Comparison of ENCODE assay signal across 8 cellular contexts in genomic region chr5:43191740-43192557, GRCh38. TPM values are rescaled to one million over a fixed set of nuclear protein-coding genes. Genes with fewer than 3 reads are reported as not detected.
DNase-seq lines count a peak whose midpoint lies in the region; ATAC-seq and TF ChIP-seq lines count a peak whose summit lies in the region.

Gene NIM1K (plus strand): TSS chr5:43192225. CDS start chr5:43245776, 53,551 bp downstream.

- no peaks in the 10 kb centered on the region for H3F3A ChIP-seq in GM23338 (replicated peaks; ENCODE audit: low read depth)

- H3K4me2 ChIP-seq in GM23338, result peak within 1 kb of the TSS; percentile 82

- no peaks in the 10 kb centered on the region for H3K9me3 ChIP-seq in ectodermal cell (ENCODE audit: control insufficient read depth, low read length)
- no peaks in the 10 kb centered on the region for H3K9me3 ChIP-seq in lung (ENCODE audit: control insufficient read depth in 2 of 2, insufficient read depth in 1 of 2, low read length in 1 of 2)

- peak; percentile 82 for DNase-seq in GM10248 (ENCODE audit: extremely low spot score)
- DNase-seq in GM23338 (ENCODE audit: low spot score), result peak; percentile 81
- peak; percentile 60 for DNase-seq in NB4 (ENCODE audit: low read depth)
- peak; percentile 15 to 29 for DNase-seq in activated CD4-positive, alpha-beta T cell treated with anti-CD3 and anti-CD28 coated beads, Interleukin-2, amount 50 U/mL, for 24 hours (ENCODE audit: low read depth in 1 of 2, low spot score in 1 of 2)
- DNase-seq in lung (ENCODE audit: low spot score), result peak; percentile 62
- peak; percentile 28 to 34 for DNase-seq in stimulated activated CD4-positive, alpha-beta T cell treated with anti-CD3 and anti-CD28 coated beads, Interleukin-4, amount 100 ng/mL, for 48 hours (ENCODE audit: low read depth in 2 of 2)
- DNase-seq in NCI-H2029 (lab: John Stamatoyannopoulos, UW), result no peak

- peaks cover 39% of the 10 kb centered on the region for H3K27me3 Mint-ChIP-seq in GM23338 (ENCODE audit: insufficient read depth, low read depth, poor library complexity)

- H3K4me3 ChIP-seq in GM23338 (peak within 1 kb of the TSS; percentile 60), NB4 (ENCODE audit: low read depth, low read length) (no peak within 1 kb of the TSS), ectodermal cell (ENCODE audit: insufficient read depth, low read depth, low read length) (peak within 1 kb of the TSS; percentile 33), lung (peak within 1 kb of the TSS; percentile 28)

- 0 to 1% methylated on average over 64 of the region's 64 CpGs for WGBS in ectodermal cell, 2 experiments
- WGBS in lung, 2 donors, result 0 to 1% methylated on average over 58 to 64 of the region's 64 CpGs

- H2AFZ ChIP-seq in GM23338, result peak within 1 kb of the TSS; percentile 83

- H3K27me3 ChIP-seq in GM23338 (ENCODE audit: insufficient read depth), result peaks cover 54% of the 10 kb centered on the region
- peaks cover 39% of the 10 kb centered on the region for H3K27me3 ChIP-seq in ectodermal cell (ENCODE audit: control insufficient read depth, insufficient read depth, low read length, poor library complexity, severe bottlenecking)
- no peaks in the 10 kb centered on the region for H3K27me3 ChIP-seq in lung (ENCODE audit: control insufficient read depth, insufficient read depth)

- H3K36me3 Mint-ChIP-seq in GM23338 (ENCODE audit: low read depth), result no peaks in the 10 kb centered on the region

- H3K36me3 ChIP-seq in GM23338 (ENCODE audit: insufficient read depth), result no peaks in the 10 kb centered on the region
- no peaks in the 10 kb centered on the region for H3K36me3 ChIP-seq in ectodermal cell (ENCODE audit: control insufficient read depth, insufficient read depth, low read length)
- H3K36me3 ChIP-seq in lung (ENCODE audit: control insufficient read depth in 2 of 2, insufficient read depth in 2 of 2, low read length in 2 of 2), result no peaks in the 10 kb centered on the region

- no peak for TF ChIP-seq POLR2A in NB4 (IDR thresholded peaks at IDR 0.05; ENCODE audit: extremely low read depth, insufficient read length)

- no peaks in the 10 kb centered on the region for H3K9me2 ChIP-seq in GM23338 (ENCODE audit: insufficient read depth)

- CTCF ChIA-PET in GM10248 (lab: Yijun Ruan, JAX), result interaction anchor here (0.9 to 1.6 kb wide), 2 partner anchors 12 to 19 kb away, joined by 3 to 5 read pairs; no protein-coding TSS in a partner anchor

- no peak within 1 kb of the TSS for H3K27ac ChIP-seq in GM23338 (ENCODE audit: low read depth)
- no peak within 1 kb of the TSS for H3K27ac ChIP-seq in ectodermal cell (ENCODE audit: insufficient read depth, low read depth, low read length, poor library complexity, severe bottlenecking)
- no peak within 1 kb of the TSS for H3K27ac ChIP-seq in lung (ENCODE audit: low read depth in 1 of 2, low read length in 1 of 2)

- ATAC-seq in GM23338, result peak; percentile 88
- ATAC-seq in lung (ENCODE audit: insufficient read depth, low FRiP score), result peak; percentile 63

- TF ChIP-seq CTCF in GM10248 (IDR thresholded peaks at IDR 0.05; ENCODE audit: control extremely low read depth, extremely low read depth, low read depth, missing control alignments), result no peak
- TF ChIP-seq CTCF in GM23338 (conservative IDR thresholded peaks at IDR 0.05; ENCODE audit: low read depth in 2 of 2), result no peak
- TF ChIP-seq CTCF in NB4 (IDR thresholded peaks at IDR 0.05; ENCODE audit: low read depth, low read length), result no peak
- TF ChIP-seq CTCF in lung (IDR thresholded peaks at IDR 0.05; ENCODE audit: control extremely low read depth, extremely low read depth), result no peak

- POLR2A ChIA-PET in GM10248 (lab: Yijun Ruan, JAX), result interaction anchor here (1.1 kb wide), 1 partner anchor 121 kb away, joined by 4 read pairs; the partner anchor contains the start of gene HMGCS1

- no peaks in the 10 kb centered on the region for H4K20me1 ChIP-seq in GM23338 (replicated peaks; ENCODE audit: insufficient read depth)

- peaks cover 14% of the 10 kb centered on the region for H3K4me1 ChIP-seq in GM23338 (ENCODE audit: insufficient read depth)
- peaks cover 21% of the 10 kb centered on the region for H3K4me1 ChIP-seq in ectodermal cell (ENCODE audit: control insufficient read depth, insufficient read depth, low read length)
- H3K4me1 ChIP-seq in lung (ENCODE audit: control insufficient read depth in 2 of 2, insufficient read depth in 2 of 2, low read length in 2 of 2), result peaks cover 0 to 11% of the 10 kb centered on the region in 2 donors

- H3K4me3 Mint-ChIP-seq in GM23338, result peak within 1 kb of the TSS; percentile 75

- no peaks in the 10 kb centered on the region for H3K9me3 Mint-ChIP-seq in GM23338

- no peak within 1 kb of the TSS for H3K27ac Mint-ChIP-seq in GM23338

- H3K4me1 Mint-ChIP-seq in GM23338, result peaks cover 9% of the 10 kb centered on the region; the same call in 2 of the 3 replicates

- H3K79me2 ChIP-seq in GM23338 (replicated peaks; ENCODE audit: insufficient read depth), result no peaks in the 10 kb centered on the region

TF ChIP-seq in GM23338, 12 proteins besides CTCF, POLR2A, EP300 and RAD21 (continues in another document):
- no peak for TF ChIP-seq EZH2phosphoT487 (IDR thresholded peaks at IDR 0.05; ENCODE audit: unreplicated experiment)
- no peak for TF ChIP-seq ETS1 (IDR thresholded peaks at IDR 0.05)
- TF ChIP-seq CREB1 (CRISPR knock-in tag; IDR thresholded peaks at IDR 0.05; ENCODE audit: low read depth), result no peak
- TF ChIP-seq ZNF331 (CRISPR knock-in tag; IDR thresholded peaks at IDR 0.05; ENCODE audit: low read depth), result no peak
- no peak for TF ChIP-seq STAT1 (IDR thresholded peaks at IDR 0.05; ENCODE audit: unreplicated experiment)

RNA-seq across cellular contexts. Expression of gene NIM1K, which starts in this region (rescaled TPM):
- total RNA-seq in GM23338 (2014; rRNA removed; shearing (Covaris generic)), result not detected in 2 replicates
- polyA plus RNA-seq in GM23338 (2016; fragmentation: Nextera tagmentation; extraction: Ambion mirVana) (not detected in 2 replicates), lung (1 to 10 TPM; 1.0 to 3.1 TPM)
- polyA plus RNA-seq in ectodermal cell (2013, experiment 1 of 4), result not detected
- polyA plus RNA-seq in ectodermal cell (2013, experiment 2 of 4), result not detected
- not detected for polyA plus RNA-seq in ectodermal cell (2013, experiment 3 of 4)
- not detected for polyA plus RNA-seq in ectodermal cell (2013, experiment 4 of 4)
- total RNA-seq in lung, result 1 to 10 TPM in 1 of 2 donors, not detected in 1; 4.2 TPM

Comparison
In these comparisons a context has a peak if more than half of its experiments do, and no peak if none do; other contexts are left out.
1. Peak in DNase-seq, ATAC-seq, H3K4me3 ChIP-seq and H3K4me2 ChIP-seq in GM23338; RNA of the gene not detected or under 1 TPM.